11 cellular contexts compared by ENCODE assay signal in the genomic region with DNA sequence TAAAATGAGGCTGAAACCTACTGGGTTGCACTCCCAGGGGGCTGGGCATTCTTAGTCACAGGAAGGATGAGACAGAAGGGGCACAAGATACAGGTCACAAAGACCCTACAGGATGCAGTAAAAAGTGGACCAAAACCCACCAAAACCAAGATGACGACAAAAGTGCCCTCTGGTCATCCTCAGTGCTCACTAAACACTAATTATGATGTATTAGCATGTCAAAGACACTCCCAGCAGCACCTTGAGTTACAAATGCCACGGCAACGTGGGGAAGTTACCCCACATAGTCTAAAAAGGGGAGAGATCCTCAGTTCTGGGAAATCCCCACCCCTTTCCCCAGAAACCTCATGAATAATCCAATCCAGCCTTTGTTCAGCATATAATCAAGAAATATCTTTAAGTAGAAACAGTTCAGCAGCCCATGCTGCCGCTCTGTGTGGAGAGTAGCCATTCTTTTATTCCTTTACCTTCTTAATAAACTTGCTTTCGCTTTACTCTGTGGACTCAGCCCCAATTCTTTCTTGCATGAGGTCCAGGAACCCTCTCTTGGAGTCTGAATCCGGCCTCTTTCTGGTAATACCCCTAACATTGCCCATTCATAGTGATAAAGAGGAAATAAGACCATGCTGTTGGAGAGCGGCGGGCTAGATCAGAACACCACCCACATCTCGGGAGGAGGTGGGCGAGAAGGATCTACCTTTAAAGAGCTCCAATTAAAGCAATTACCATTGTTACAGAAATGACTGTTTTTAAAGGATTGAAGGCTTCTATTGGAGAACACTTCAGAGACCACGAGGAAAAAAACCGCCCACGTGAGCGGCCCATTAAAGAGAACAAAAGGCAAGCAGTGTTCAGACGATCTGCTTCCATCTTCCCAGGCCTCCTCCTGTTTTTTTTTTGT.
A peak's percentile ranks its signal among the peaks of the same experiment; 100 is the strongest.
DNase-seq lines count a peak whose midpoint lies in the region; ATAC-seq lines count a peak whose summit lies in the region.
"Had no signal": no experiment of that assay in that cellular context is flagged by ENCODE, and none has a peak within 500 bp of the region (broad histone marks: within the 10 kb centered on the region; RNA-seq: fewer than 3 reads in every experiment).

No MANE protein-coding gene starts in this region.

- no peaks in the 10 kb centered on the region for H3K36me3 ChIP-seq in SJCRH30
- H3K36me3 ChIP-seq: SJSA1 had no signal

- H3K27ac Mint-ChIP-seq in activated T-cell treated with anti-CD3 and anti-CD28 coated beads, Interleukin-2, amount 50 U/mL, for 72 hours: peak overlapping the region; percentile 85

- H3K4me1 Mint-ChIP-seq in activated T-cell treated with anti-CD3 and anti-CD28 coated beads, Interleukin-2, amount 50 U/mL, for 72 hours (ENCODE audit: low read depth): peaks cover 52% of the 10 kb centered on the region

- peak overlapping the region; percentile 69 to 82 for H3K4me3 Mint-ChIP-seq in activated T-cell treated with anti-CD3 and anti-CD28 coated beads, Interleukin-2, amount 50 U/mL, for 72 hours

- H3K27me3 ChIP-seq in SJCRH30: no peaks in the 10 kb centered on the region
- H3K27me3 ChIP-seq: SJSA1 had no signal

- H3K9me3 Mint-ChIP-seq in activated T-cell treated with anti-CD3 and anti-CD28 coated beads, Interleukin-2, amount 50 U/mL, for 72 hours: no peaks in the 10 kb centered on the region

- no peaks in the 10 kb centered on the region for H3K4me1 ChIP-seq in SJCRH30
- H3K4me1 ChIP-seq: SJSA1 had no signal

- peak; percentile 12 to 17 for DNase-seq in activated CD4-positive, alpha-beta T cell treated with anti-CD3 and anti-CD28 coated beads for 24 hours (ENCODE audit: low read depth in 2 of 2)
- no peak for DNase-seq in activated CD4-positive, alpha-beta T cell treated with anti-CD3 and anti-CD28 coated beads, Interleukin-2, amount 50 U/mL, for 1 hour
- DNase-seq in activated T-cell treated with anti-CD3 and anti-CD28 coated beads, Interleukin-2, amount 50 U/mL, for 72 hours: peak; percentile 41 to 64
- DNase-seq in stimulated activated CD8-positive, alpha-beta memory T cell treated with anti-CD3 and anti-CD28 coated beads, Interleukin-15, amount 100 ng/mL, for 48 hours (ENCODE audit: low read depth in 2 of 2): peak; percentile 36 to 46
- DNase-seq in SJCRH30: no peak
- DNase-seq in DMS153 treated with DMSO at 0.1 percent for 48 hours (lab: John Stamatoyannopoulos, UW; ENCODE audit: unreplicated experiment): no peak
- DNase-seq in SHP77 treated with DMSO at 0.1 percent for 48 hours (lab: John Stamatoyannopoulos, UW): no peak
- DNase-seq: NCI-H1694, retina had no signal

- H3K4me3 ChIP-seq in SJCRH30: no peak overlapping the region
- H3K4me3 ChIP-seq: SJSA1 had no signal

- H3K36me3 Mint-ChIP-seq in activated T-cell treated with anti-CD3 and anti-CD28 coated beads, Interleukin-2, amount 50 U/mL, for 72 hours (ENCODE audit: insufficient read depth in 2 of 2): no peaks in the 10 kb centered on the region

- no peaks in the 10 kb centered on the region for H3K27me3 Mint-ChIP-seq in activated T-cell treated with anti-CD3 and anti-CD28 coated beads, Interleukin-2, amount 50 U/mL, for 72 hours (ENCODE audit: low read depth)

- ATAC-seq in HG02885 (IDR thresholded peaks at IDR 0.05; ENCODE audit: poor library complexity, unreplicated experiment): peak; percentile 55
- ATAC-seq in activated T-cell treated with anti-CD3 and anti-CD28 coated beads, Interleukin-2, amount 50 U/mL, for 72 hours (replicated peaks in 1 of 2): peak; percentile 84 to 89

- H3K9me3 ChIP-seq in SJCRH30 (replicated peaks): no peaks in the 10 kb centered on the region
- H3K9me3 ChIP-seq: SJSA1 had no signal

- no peak overlapping the region for H3K27ac ChIP-seq in SJCRH30
- H3K27ac ChIP-seq: SJSA1 had no signal

Comparison
In these comparisons a context has a peak if more than half of its experiments do, and no peak if none do; other contexts are left out.
1. DNase-seq: peak in activated CD4-positive, alpha-beta T cell treated with anti-CD3 and anti-CD28 coated beads for 24 hours (2 of 2), activated T-cell treated with anti-CD3 and anti-CD28 coated beads, Interleukin-2, amount 50 U/mL, for 72 hours (2 of 2) and stimulated activated CD8-positive, alpha-beta memory T cell treated with anti-CD3 and anti-CD28 coated beads, Interleukin-15, amount 100 ng/mL, for 48 hours (2 of 2); none in activated CD4-positive, alpha-beta T cell treated with anti-CD3 and anti-CD28 coated beads, Interleukin-2, amount 50 U/mL, for 1 hour (single experiment), SJCRH30 (0 of 2), DMS153 treated with DMSO at 0.1 percent for 48 hours (single experiment) and SHP77 treated with DMSO at 0.1 percent for 48 hours (single experiment).